In genomic region chr4:151228196-151229119, GRCh38 we compare ENCODE assay signal across 13 cellular contexts. TPM values are rescaled to one million over a fixed set of nuclear protein-coding genes. Genes with fewer than 3 reads are reported as not detected.
DNase-seq lines count a peak whose midpoint lies in the region; ATAC-seq and TF ChIP-seq lines count a peak whose summit lies in the region.
"Had no signal": no experiment of that assay in that cellular context is flagged by ENCODE, and none has a peak within 500 bp of the region (broad histone marks: within the 10 kb centered on the region; RNA-seq: fewer than 3 reads in every experiment).

No MANE protein-coding gene starts in this region.

- H2AFZ ChIP-seq in SK-N-SH (ENCODE audit: low read depth), result no peak overlapping the region

- H3K4me1 ChIP-seq in SK-N-SH (ENCODE audit: control insufficient read depth in 1 of 2, insufficient read depth in 2 of 2, low read depth in 1 of 2, low read length in 1 of 2) (peaks cover 2 to 26% of the 10 kb centered on the region in 2 experiments; a peak in 3 of 4 replicates), tibial artery (peaks cover 0 to 39% (median 0%) of the 10 kb centered on the region in 4 donors)

- H3K36me3 ChIP-seq in SK-N-SH (replicated peaks in 1 of 2; ENCODE audit: control insufficient read depth in 1 of 2, insufficient read depth in 2 of 2, low read length in 1 of 2), result peaks cover 0 to 13% of the 10 kb centered on the region in 2 experiments
- no peaks in the 10 kb centered on the region for H3K36me3 ChIP-seq in tibial artery

- intact Hi-C loops in tibial artery (cut with DNase I; ENCODE audit: low total_unique reads), result loop anchor here (10.0 kb wide), 1 partner anchor 96 kb away; the partner anchor contains the start of gene SH3D19

- H3K4me2 ChIP-seq in SK-N-SH, result peak overlapping the region; percentile 49

- peak overlapping the region; percentile 82 for H3K27ac Mint-ChIP-seq in mesothelial cell of epicardium
- H3K27ac Mint-ChIP-seq: activated CD4-positive, alpha-beta memory T cell treated with anti-CD3 and anti-CD28 coated beads, Interleukin-2, amount 10 ng/mL, durations not matched to agents 7 days and 5 days; activated naive CD8-positive, alpha-beta T cell had no signal

- DNase-seq in SK-N-SH (no peak), epithelial cell of prostate (ENCODE audit: low read depth, low spot score) (no peak), mesothelial cell of epicardium (ENCODE audit: low spot score in 2 of 2, unreplicated experiment in 2 of 2) (no peak), tibial artery (no peak), hypothalamus (lab: John Stamatoyannopoulos, UW) (no peak), GDM1 (lab: John Stamatoyannopoulos, UW) (no peak), GM19240 (ENCODE audit: insufficient read length, low spot score) (no peak)
- DNase-seq: activated CD4-positive, alpha-beta memory T cell treated with anti-CD3 and anti-CD28 coated beads, Interleukin-2, amount 10 ng/mL, durations not matched to agents 7 days and 5 days; NCI-H69 had no signal

- H3K9me3 Mint-ChIP-seq in mesothelial cell of epicardium, result peaks cover 6% of the 10 kb centered on the region
- H3K9me3 Mint-ChIP-seq: activated CD4-positive, alpha-beta memory T cell treated with anti-CD3 and anti-CD28 coated beads, Interleukin-2, amount 10 ng/mL, durations not matched to agents 7 days and 5 days had no signal

- no peaks in the 10 kb centered on the region for H3K9me2 ChIP-seq in SK-N-SH

- H3K36me3 Mint-ChIP-seq in mesothelial cell of epicardium, result peaks cover 8% of the 10 kb centered on the region
- H3K36me3 Mint-ChIP-seq: activated naive CD8-positive, alpha-beta T cell had no signal

- H3K27me3 Mint-ChIP-seq in mesothelial cell of epicardium (ENCODE audit: low read depth), result no peaks in the 10 kb centered on the region

- H3K4me1 Mint-ChIP-seq in mesothelial cell of epicardium, result peaks cover 40% of the 10 kb centered on the region
- H3K4me1 Mint-ChIP-seq: activated CD4-positive, alpha-beta memory T cell treated with anti-CD3 and anti-CD28 coated beads, Interleukin-2, amount 10 ng/mL, durations not matched to agents 7 days and 5 days had no signal

- peaks cover 35% of the 10 kb centered on the region for H3F3A ChIP-seq in SK-N-SH (replicated peaks; ENCODE audit: insufficient read depth)

- CTCF ChIA-PET in SK-N-SH (lab: Yijun Ruan, JAX), result interaction anchor here (1.2 kb wide), 1 partner anchor 10 kb away, joined by 3 read pairs; no protein-coding TSS in a partner anchor

- no peak overlapping the region for H3K4me3 Mint-ChIP-seq in mesothelial cell of epicardium
- H3K4me3 Mint-ChIP-seq: activated CD4-positive, alpha-beta memory T cell treated with anti-CD3 and anti-CD28 coated beads, Interleukin-2, amount 10 ng/mL, durations not matched to agents 7 days and 5 days; activated naive CD8-positive, alpha-beta T cell had no signal

- H3K9me3 ChIP-seq in SK-N-SH (no peaks in the 10 kb centered on the region), tibial artery (no peaks in the 10 kb centered on the region)

- H3K27me3 ChIP-seq in SK-N-SH (ENCODE audit: insufficient read depth), result no peaks in the 10 kb centered on the region
- no peaks in the 10 kb centered on the region for H3K27me3 ChIP-seq in tibial artery

- peak overlapping the region; percentile 39 to 90; a peak in 3 of 4 replicates for H3K27ac ChIP-seq in SK-N-SH (ENCODE audit: low read depth in 2 of 2, low read length in 1 of 2)
- H3K27ac ChIP-seq in epithelial cell of prostate, result peak overlapping the region; percentile 72
- peak overlapping the region; percentile 72 to 79 for H3K27ac ChIP-seq in tibial artery

- ATAC-seq in HG03439 (IDR thresholded peaks at IDR 0.05; ENCODE audit: unreplicated experiment), result no peak

- no peak for TF ChIP-seq EP300 in SK-N-SH (IDR thresholded peaks at IDR 0.05; ENCODE audit: borderline replicate concordance in 1 of 2, low read depth in 1 of 2, low read length in 1 of 2)

- no peak for TF ChIP-seq CTCF in SK-N-SH (IDR thresholded peaks at IDR 0.05)
- no peak for TF ChIP-seq CTCF in mesothelial cell of epicardium (IDR thresholded peaks at IDR 0.05; ENCODE audit: unreplicated experiment)
- no peak for TF ChIP-seq CTCF in tibial artery (IDR thresholded peaks at IDR 0.05)

- TF ChIP-seq RAD21 in SK-N-SH (IDR thresholded peaks at IDR 0.05; ENCODE audit: low read length), result no peak

- H3K79me2 ChIP-seq in SK-N-SH (ENCODE audit: insufficient read depth), result peaks cover 35% of the 10 kb centered on the region

- WGBS in SK-N-SH (ENCODE audit: low lambda C conversion rate), result 86% methylated on average over 6 of the region's 6 CpGs

- no peak overlapping the region; a peak in 1 of 4 replicates for H3K4me3 ChIP-seq in SK-N-SH (ENCODE audit: low read depth in 2 of 2, low read length in 1 of 2)
- peak overlapping the region; percentile 49 to 56 for H3K4me3 ChIP-seq in tibial artery

- POLR2A ChIA-PET in SK-N-SH (lab: Yijun Ruan, JAX), result no interaction called here

- H3K9ac ChIP-seq in SK-N-SH, result no peak overlapping the region

- H4K20me1 ChIP-seq in SK-N-SH (ENCODE audit: insufficient read depth), result no peaks in the 10 kb centered on the region

TF ChIP-seq in SK-N-SH, 30 proteins besides CTCF, POLR2A, EP300 and RAD21:
- TF ChIP-seq IRF3 (IDR thresholded peaks at IDR 0.05; ENCODE audit: low read depth, low read length) (no peak), RCOR1 (IDR thresholded peaks at IDR 0.05; ENCODE audit: low read length) (no peak), NFIC (IDR thresholded peaks at IDR 0.05; ENCODE audit: borderline replicate concordance) (peak; percentile 69), RXRA (IDR thresholded peaks at IDR 0.05; ENCODE audit: borderline replicate concordance, low read depth) (no peak), USF2 (IDR thresholded peaks at IDR 0.05; ENCODE audit: borderline replicate concordance, low read depth, low read length) (no peak), NRF1 (IDR thresholded peaks at IDR 0.05; ENCODE audit: low read depth, low read length) (no peak), TAF1 (IDR thresholded peaks at IDR 0.05; ENCODE audit: borderline replicate concordance, low read depth, low read length) (no peak), RFX5 (IDR thresholded peaks at IDR 0.05; ENCODE audit: low read length) (no peak)

RNA-seq across cellular contexts. Expression of gene PRSS48, which starts 48.5 kb away (rescaled TPM):
- not detected in 2 replicates for polyA plus RNA-seq in SK-N-SH (2012; rRNA removed)
- polyA plus RNA-seq in SK-N-SH (2012; cell fraction: cytosol; rRNA removed), result not detected in 2 replicates
- polyA plus RNA-seq in SK-N-SH (2012; cell fraction: nucleus; rRNA removed), result not detected in 2 replicates
- not detected in 3 replicates for total RNA-seq in mesothelial cell of epicardium
- total RNA-seq: activated CD4-positive, alpha-beta memory T cell treated with anti-CD3 and anti-CD28 coated beads, Interleukin-2, amount 10 ng/mL, durations not matched to agents 7 days and 5 days; H1; T-helper 1 cell treated with Interleukin-12 subunit alpha and Interleukin-12 subunit beta and Interleukin-4 antibody, amounts not matched to agents 30 ng/mL and 1 ng/mL, for 36 hours had no signal
- polyA plus RNA-seq: H1 had no signal

Comparison
In these comparisons a context has a peak if more than half of its experiments do, and no peak if none do; other contexts are left out.
1. H3K4me3 ChIP-seq: peak in tibial artery (2 of 2); none in SK-N-SH (0 of 2).
2. Peak in every context shown above with its lines, with median percentiles within 50 percentile points of each other: H3K27ac ChIP-seq.